ENCODE assay signal across 8 cellular contexts in the genomic region with DNA sequence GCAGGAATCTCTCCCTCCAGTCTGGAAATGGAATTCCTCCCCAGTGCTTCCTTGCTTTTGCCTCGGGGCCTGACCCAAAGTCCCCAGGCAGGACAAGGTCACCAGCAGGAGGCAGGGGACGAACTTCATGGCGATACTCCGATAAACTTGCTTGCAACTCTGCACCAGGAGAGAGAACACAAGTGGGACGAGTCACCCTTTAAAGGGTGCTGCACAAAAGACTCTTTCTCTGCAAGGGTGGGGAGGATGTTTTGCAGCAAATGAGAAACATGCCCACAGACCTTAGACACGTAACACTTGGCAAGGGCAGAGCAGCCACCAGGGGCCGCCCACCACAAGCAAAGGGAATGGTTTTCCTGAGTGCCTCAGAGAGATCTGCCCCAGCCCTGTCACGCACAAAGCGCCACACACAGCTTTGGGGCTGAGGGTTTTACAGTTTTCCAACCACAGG. TPM values are rescaled to one million over a fixed set of nuclear protein-coding genes. Genes with fewer than 3 reads are reported as not detected.
DNase-seq lines count a peak whose midpoint lies in the region; ATAC-seq lines count a peak whose summit lies in the region.

A gene with protein sequence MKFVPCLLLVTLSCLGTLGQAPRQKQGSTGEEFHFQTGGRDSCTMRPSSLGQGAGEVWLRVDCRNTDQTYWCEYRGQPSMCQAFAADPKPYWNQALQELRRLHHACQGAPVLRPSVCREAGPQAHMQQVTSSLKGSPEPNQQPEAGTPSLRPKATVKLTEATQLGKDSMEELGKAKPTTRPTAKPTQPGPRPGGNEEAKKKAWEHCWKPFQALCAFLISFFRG (minus strand): TSS at position 175 of the 451 bp plus-strand sequence. CDS start 46 bp downstream, at position 129.

- peak; percentile 58 for ATAC-seq in HG02588 (IDR thresholded peaks at IDR 0.05; ENCODE audit: unreplicated experiment)
- ATAC-seq in Right ventricle myocardium superior (ENCODE audit: poor library complexity), result peak; percentile 83
- no peak for ATAC-seq in GM21526 (IDR thresholded peaks at IDR 0.05; ENCODE audit: low FRiP score, unreplicated experiment)

- DNase-seq in DMS153 (lab: John Stamatoyannopoulos, UW) (peak; percentile 13), DMS153 treated with DMSO at 0.1 percent for 48 hours (lab: John Stamatoyannopoulos, UW; ENCODE audit: unreplicated experiment) (no peak), NOMO-1 treated with DMSO at 0.1 percent for 48 hours (lab: John Stamatoyannopoulos, UW; ENCODE audit: unreplicated experiment) (peak; percentile 50), activated T-helper 1 cell treated with Interleukin-2 at 50 U/mL for 16 hours (ENCODE audit: low read depth) (peak; percentile 6), Right ventricle myocardium superior (peak; percentile 61)
- peak; percentile 44 for DNase-seq in stimulated activated CD4-positive, alpha-beta T cell treated with anti-CD3 and anti-CD28 coated beads, Interleukin-12 subunit alpha, Interleukin-12 subunit beta, amount 100 ng/mL, for 4 hours

- intact Hi-C loops in Right ventricle myocardium superior (cut with DNase I), result no loop called here

RNA-seq across cellular contexts. Expression of the gene that starts here (rescaled TPM):
- 2.0 TPM for total RNA-seq in Right ventricle myocardium superior
